In the genomic region with DNA sequence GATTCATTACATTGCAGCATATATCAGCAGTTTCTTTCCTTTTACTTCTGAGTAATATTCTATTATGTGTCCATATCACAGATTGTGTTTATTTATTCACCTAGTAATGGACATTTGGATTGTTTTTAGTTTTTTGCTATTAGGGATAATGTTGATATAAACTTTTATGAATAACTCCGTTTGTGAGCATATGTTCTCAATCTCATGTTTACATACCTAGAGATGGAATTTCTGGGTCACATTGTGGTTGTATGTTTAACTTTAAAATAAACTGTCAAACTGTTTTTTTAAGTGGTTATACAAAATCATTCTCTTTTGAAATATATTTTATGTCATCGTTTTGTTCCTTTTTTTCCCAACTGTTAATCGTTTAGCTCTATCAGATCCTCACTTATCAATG, we compare ENCODE assay signal across 19 cellular contexts.
"Had no signal": no experiment of that assay in that cellular context is flagged by ENCODE, and none has a peak within 500 bp of the region (broad histone marks: within the 10 kb centered on the region; RNA-seq: fewer than 3 reads in every experiment).

No MANE protein-coding gene starts in this region.

- DNase-seq: activated CD4-positive, alpha-beta T cell treated with anti-CD3 and anti-CD28 coated beads for 4 hours; activated CD4-positive, alpha-beta T cell treated with anti-CD3 and anti-CD28 coated beads, Interleukin-2, amount 50 U/mL, for 48 hours; activated CD4-positive, CD25-positive, alpha-beta regulatory T cell; activated CD8-positive, alpha-beta memory T cell treated with anti-CD3 and anti-CD28 coated beads, Interleukin-2, amount 50 U/mL, for 48 hours; activated naive CD4-positive, alpha-beta T cell; activated T-cell treated with anti-CD3 and anti-CD28 coated beads, Interleukin-2, amount 50 U/mL, for 4 hours; effector CD4-positive, alpha-beta T cell; erythroblast; left ventricle myocardium inferior; naive thymus-derived CD4-positive, alpha-beta T cell; occipital lobe; stimulated activated CD4-positive, alpha-beta T cell treated with anti-CD3 and anti-CD28 coated beads, Interleukin-4, amount 100 ng/mL, for 1 hour; stimulated activated naive CD4-positive, alpha-beta T cell; T1000; testis had no signal

- ATAC-seq: activated T-cell treated with anti-CD3 and anti-CD28 coated beads, Interleukin-2, amount 50 U/mL, for 4 hours; naive thymus-derived CD4-positive, alpha-beta T cell; sciatic nerve had no signal

- H3K9me3 ChIP-seq: testis, vagina had no signal

- H3K27ac ChIP-seq: cardiac muscle cell, left ventricle myocardium inferior, testis, vagina had no signal

- H3K4me3 ChIP-seq: cardiac muscle cell, left ventricle myocardium inferior, smooth muscle cell, testis, vagina had no signal

- H3K4me1 ChIP-seq: left ventricle myocardium inferior, testis, vagina had no signal

- H3K27me3 ChIP-seq: cardiac muscle cell, testis, vagina had no signal

- H3K36me3 ChIP-seq: cardiac muscle cell, left ventricle myocardium inferior, vagina had no signal

- H3K4me2 ChIP-seq: smooth muscle cell had no signal
